ENCODE assay signal across 2 cellular contexts in genomic region chr6:118419448-118420394, GRCh38.
TF ChIP-seq lines count a peak whose summit lies in the region.

No MANE protein-coding gene starts in this region.

TF ChIP-seq in HepG2, 621 proteins besides CTCF, POLR2A, EP300 and RAD21 (continued from another document):
- TF ChIP-seq FIP1L1 (IDR thresholded peaks at IDR 0.05; ENCODE audit: borderline replicate concordance, insufficient read depth, low read depth, low read length): no peak

TF ChIP-seq in IMR-90, 13 proteins besides CTCF, POLR2A, EP300 and RAD21:
- TF ChIP-seq, protein P1, sequence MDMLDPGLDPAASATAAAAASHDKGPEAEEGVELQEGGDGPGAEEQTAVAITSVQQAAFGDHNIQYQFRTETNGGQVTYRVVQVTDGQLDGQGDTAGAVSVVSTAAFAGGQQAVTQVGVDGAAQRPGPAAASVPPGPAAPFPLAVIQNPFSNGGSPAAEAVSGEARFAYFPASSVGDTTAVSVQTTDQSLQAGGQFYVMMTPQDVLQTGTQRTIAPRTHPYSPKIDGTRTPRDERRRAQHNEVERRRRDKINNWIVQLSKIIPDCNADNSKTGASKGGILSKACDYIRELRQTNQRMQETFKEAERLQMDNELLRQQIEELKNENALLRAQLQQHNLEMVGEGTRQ (IDR thresholded peaks at IDR 0.05; ENCODE audit: low read depth, low read length): no peak
- peak; percentile 89 for TF ChIP-seq MAFK (IDR thresholded peaks at IDR 0.05; ENCODE audit: low read depth, low read length)
